In the genomic region with DNA sequence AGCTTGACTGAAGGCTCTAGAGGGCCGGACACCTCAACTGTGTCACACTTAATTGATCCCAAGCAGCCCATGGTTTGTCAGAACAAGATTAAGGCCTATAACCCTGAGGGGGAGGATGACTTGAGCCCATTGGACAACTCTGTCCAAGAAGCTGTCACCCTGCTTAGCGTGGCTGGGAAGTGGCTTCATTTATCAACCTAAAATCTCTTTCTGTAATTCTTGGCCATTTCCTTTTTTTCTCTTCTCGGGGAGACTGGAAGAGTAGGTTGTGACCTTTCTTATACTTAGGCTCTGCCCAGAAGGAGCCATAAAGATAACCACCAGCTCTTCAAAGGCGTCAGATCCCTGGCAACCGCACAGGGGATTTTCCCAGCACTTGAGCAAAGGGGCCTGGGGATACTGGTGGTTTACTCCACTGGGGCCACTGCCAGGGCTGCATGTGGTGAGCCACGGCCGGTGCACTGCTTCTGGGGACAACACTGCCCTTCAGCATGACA, we compare ENCODE assay signal across 20 cellular contexts.
A peak's percentile ranks its signal among the peaks of the same experiment; 100 is the strongest.
DNase-seq lines count a peak whose midpoint lies in the region; ATAC-seq and TF ChIP-seq lines count a peak whose summit lies in the region.
"Had no signal": no experiment of that assay in that cellular context is flagged by ENCODE, and none has a peak within 500 bp of the region (broad histone marks: within the 10 kb centered on the region; RNA-seq: fewer than 3 reads in every experiment).

No MANE protein-coding gene starts in this region.

- intact Hi-C loops in naive thymus-derived CD4-positive, alpha-beta T cell (cut with micrococcal nuclease), result no loop called here

- no peak overlapping the region for H3K27ac ChIP-seq in naive thymus-derived CD4-positive, alpha-beta T cell (ENCODE audit: low read depth, low read length)
- no peak overlapping the region for H3K27ac ChIP-seq in brain microvascular endothelial cell
- H3K27ac ChIP-seq: 22Rv1, adrenal gland, epithelial cell of prostate, testis had no signal

- POLR2A ChIA-PET in naive thymus-derived CD4-positive, alpha-beta T cell (lab: Charles Lee), result no interaction called here

- in situ Hi-C loops in brain microvascular endothelial cell (cut with HindIII; ENCODE audit: low pct_ligation_motif_present, low sequenced_read_pairs), result no loop called here

- no peaks in the 10 kb centered on the region for H3K9me3 ChIP-seq in naive thymus-derived CD4-positive, alpha-beta T cell (ENCODE audit: control insufficient read depth in 2 of 3, low read length in 3 of 3)
- H3K9me3 ChIP-seq: adrenal gland, HAP-1, testis had no signal

- no peaks in the 10 kb centered on the region for H3K36me3 Mint-ChIP-seq in naive thymus-derived CD4-positive, alpha-beta T cell

- H3K4me1 ChIP-seq in naive thymus-derived CD4-positive, alpha-beta T cell (ENCODE audit: control insufficient read depth in 2 of 2, insufficient read depth in 2 of 2, low read length in 2 of 2), result no peaks in the 10 kb centered on the region
- H3K4me1 ChIP-seq: adrenal gland, HAP-1, testis had no signal

- H3K27ac Mint-ChIP-seq in naive thymus-derived CD4-positive, alpha-beta T cell, result no peak overlapping the region
- H3K27ac Mint-ChIP-seq: B cell had no signal

- CTCF ChIA-PET in naive thymus-derived CD4-positive, alpha-beta T cell (lab: Charles Lee), result no interaction called here

- peak; percentile 34 for DNase-seq in NCI-H82 (lab: John Stamatoyannopoulos, UW)
- DNase-seq in NCI-H82 treated with DMSO at 0.1 percent for 48 hours (lab: John Stamatoyannopoulos, UW; ENCODE audit: unreplicated experiment), result no peak
- DNase-seq in astrocyte of the hippocampus (ENCODE audit: low read depth, low spot score), result peak; percentile 47
- peak; percentile 87 for DNase-seq in islet precursor cell
- no peak for DNase-seq in naive thymus-derived CD4-positive, alpha-beta T cell
- no peak for DNase-seq in CD1c-positive myeloid dendritic cell (ENCODE audit: extremely low spot score)
- DNase-seq in brain microvascular endothelial cell, result no peak
- DNase-seq: activated CD4-positive, alpha-beta T cell treated with anti-CD3 and anti-CD28 coated beads, Interleukin-2, amount 50 U/mL, for 4 hours; activated gamma-delta T cell; caudate nucleus; foreskin melanocyte; NCI-H1930; NCI-H446 treated with DMSO at 0.1 percent for 48 hours; testis had no signal

- peaks cover 0 to 5% (median 0%) of the 10 kb centered on the region in 11 donors for H3K9me3 Mint-ChIP-seq in naive thymus-derived CD4-positive, alpha-beta T cell

- H3K36me3 ChIP-seq in naive thymus-derived CD4-positive, alpha-beta T cell (ENCODE audit: control insufficient read depth in 2 of 3, insufficient read depth in 3 of 3, low read length in 3 of 3), result no peaks in the 10 kb centered on the region
- no peaks in the 10 kb centered on the region for H3K36me3 ChIP-seq in brain microvascular endothelial cell (replicated peaks)
- H3K36me3 ChIP-seq: adrenal gland, HAP-1 had no signal

- H3K27me3 ChIP-seq in naive thymus-derived CD4-positive, alpha-beta T cell (ENCODE audit: control insufficient read depth in 2 of 2, insufficient read depth in 2 of 2, low read length in 2 of 2), result no peaks in the 10 kb centered on the region
- H3K27me3 ChIP-seq in brain microvascular endothelial cell (replicated peaks), result no peaks in the 10 kb centered on the region
- H3K27me3 ChIP-seq: adrenal gland, testis had no signal

- TF ChIP-seq CTCF in brain microvascular endothelial cell (IDR thresholded peaks at IDR 0.05; ENCODE audit: low read depth, low read length, missing control alignments), result no peak

- no peak overlapping the region for H3K4me3 Mint-ChIP-seq in naive thymus-derived CD4-positive, alpha-beta T cell
- H3K4me3 Mint-ChIP-seq: B cell had no signal

- H3K4me3 ChIP-seq in naive thymus-derived CD4-positive, alpha-beta T cell (ENCODE audit: low read length), result no peak overlapping the region
- no peak overlapping the region for H3K4me3 ChIP-seq in brain microvascular endothelial cell (ENCODE audit: low read depth, low read length)
- H3K4me3 ChIP-seq: adrenal gland, HAP-1, testis had no signal

- ATAC-seq in naive thymus-derived CD4-positive, alpha-beta T cell, result no peak
- no peak for ATAC-seq in HG02763 (IDR thresholded peaks at IDR 0.05; ENCODE audit: unreplicated experiment)

- peaks cover 0 to 15% (median 3%) of the 10 kb centered on the region in 5 donors for H3K27me3 Mint-ChIP-seq in naive thymus-derived CD4-positive, alpha-beta T cell
- H3K27me3 Mint-ChIP-seq: B cell had no signal

- H3K4me1 Mint-ChIP-seq in naive thymus-derived CD4-positive, alpha-beta T cell, result no peaks in the 10 kb centered on the region
- H3K4me1 Mint-ChIP-seq: B cell had no signal

Comparison
In these comparisons a context has a peak if more than half of its experiments do, and no peak if none do; other contexts are left out.
1. DNase-seq: peak in NCI-H82 (single experiment), astrocyte of the hippocampus (single experiment) and islet precursor cell (single experiment); none in NCI-H82 treated with DMSO at 0.1 percent for 48 hours (single experiment), naive thymus-derived CD4-positive, alpha-beta T cell (0 of 9), CD1c-positive myeloid dendritic cell (single experiment) and brain microvascular endothelial cell (single experiment).